ENCODE assay signal across 18 cellular contexts in genomic region chr7:8151161-8151560, GRCh38.
DNase-seq lines count a peak whose midpoint lies in the region; ATAC-seq and TF ChIP-seq lines count a peak whose summit lies in the region.
"Had no signal": no experiment of that assay in that cellular context is flagged by ENCODE, and none has a peak within 500 bp of the region (broad histone marks: within the 10 kb centered on the region; RNA-seq: fewer than 3 reads in every experiment).

No MANE protein-coding gene starts in this region.

- no peak overlapping the region for H4K91ac ChIP-seq in H9 (ENCODE audit: insufficient read length, low read depth, low read length)

- H3K4me1 Mint-ChIP-seq in H9 (peaks cover 18 to 29% of the 10 kb centered on the region in 2 experiments), brain (peaks cover 58% of the 10 kb centered on the region)
- H3K4me1 Mint-ChIP-seq in CD8-positive, alpha-beta memory T cell = peaks cover 38 to 59% (median 46%) of the 10 kb centered on the region in 3 donors

- H3K9me3 Mint-ChIP-seq in H9 (peaks cover 2 to 8% of the 10 kb centered on the region in 2 experiments; a peak in 3 of 5 replicates), brain (no peaks in the 10 kb centered on the region)
- H3K9me3 Mint-ChIP-seq in CD8-positive, alpha-beta memory T cell = peaks cover 0 to 3% (median 2%) of the 10 kb centered on the region in 5 donors

- no peak for TF ChIP-seq CTCF in H9 (conservative IDR thresholded peaks at IDR 0.05)
- TF ChIP-seq CTCF in brain (conservative IDR thresholded peaks at IDR 0.05) = no peak

- H3K9me3 ChIP-seq in H9 (ENCODE audit: control insufficient read depth, low read depth, low read length) = no peaks in the 10 kb centered on the region
- H3K9me3 ChIP-seq in CD8-positive, alpha-beta memory T cell (ENCODE audit: low read length) = no peaks in the 10 kb centered on the region
- H3K9me3 ChIP-seq: BE2C, SK-N-SH had no signal

- CTCF ChIA-PET in CD8-positive, alpha-beta memory T cell (lab: Charles Lee) = no interaction called here

- peak overlapping the region; percentile 33 for H3K56ac ChIP-seq in H9 (ENCODE audit: insufficient read length, low read depth, low read length)

- H3K4me3 Mint-ChIP-seq in H9 (no peak overlapping the region), brain (no peak overlapping the region)
- H3K4me3 Mint-ChIP-seq in CD8-positive, alpha-beta memory T cell = no peak overlapping the region

- H2BK120ac ChIP-seq in H9 (ENCODE audit: low read depth, low read length, poor library complexity, severe bottlenecking) = peak overlapping the region; percentile 16

- WGBS in H9 (ENCODE audit: extremely low coverage, insufficient read length, low lambda C conversion rate) = no CpG with 5 or more reads among the region's 5 CpGs

- no peak overlapping the region for H3K27ac ChIP-seq in H9 (ENCODE audit: insufficient read length, low read depth, low read length)
- H3K27ac ChIP-seq in CD8-positive, alpha-beta memory T cell (ENCODE audit: low read depth, low read length) = no peak overlapping the region

- no peak overlapping the region for H4K8ac ChIP-seq in H9 (replicated peaks; ENCODE audit: insufficient read length, low read depth, low read length)

- no peaks in the 10 kb centered on the region for H3K79me1 ChIP-seq in H9 (ENCODE audit: insufficient read depth, low read depth, low read length, poor library complexity, severe bottlenecking)

- H2BK15ac ChIP-seq in H9 (ENCODE audit: low read depth, low read length) = no peak overlapping the region

- no peaks in the 10 kb centered on the region for H3K23me2 ChIP-seq in H9 (ENCODE audit: insufficient read length, low read depth, low read length, poor library complexity, severe bottlenecking)

- no peak overlapping the region for H2BK12ac ChIP-seq in H9 (ENCODE audit: insufficient read length, low read depth, low read length)

- no peak overlapping the region for H4K5ac ChIP-seq in H9 (ENCODE audit: insufficient read length, low read depth, low read length)

- no peak overlapping the region for H3K4me3 ChIP-seq in CD8-positive, alpha-beta memory T cell (ENCODE audit: low read length)

- H3K27me3 Mint-ChIP-seq in H9 (ENCODE audit: low read depth) = no peaks in the 10 kb centered on the region
- peaks cover 4% of the 10 kb centered on the region for H3K27me3 Mint-ChIP-seq in brain
- peaks cover 0 to 2% of the 10 kb centered on the region in 2 donors for H3K27me3 Mint-ChIP-seq in CD8-positive, alpha-beta memory T cell

- H3K79me2 ChIP-seq in H9 (ENCODE audit: insufficient read depth, low read length) = no peaks in the 10 kb centered on the region; the same call in 1 of the 2 replicates

- no peak overlapping the region for H3K9ac ChIP-seq in H9 (ENCODE audit: extremely low read depth, insufficient read length, low read length)
- H3K9ac ChIP-seq: SK-N-SH had no signal

- no peak overlapping the region for H3K23ac ChIP-seq in H9 (ENCODE audit: insufficient read length, low read depth, low read length)

- peak; percentile 46 for ATAC-seq in sciatic nerve
- ATAC-seq: HepG2 had no signal

- no peaks in the 10 kb centered on the region for H4K20me1 ChIP-seq in H9 (ENCODE audit: control insufficient read depth, insufficient read depth, insufficient read length)

- no peak overlapping the region for H3K14ac ChIP-seq in H9 (ENCODE audit: insufficient read depth, low read length)

- H2BK20ac ChIP-seq in H9 (ENCODE audit: low read depth, low read length, poor library complexity, severe bottlenecking) = no peak overlapping the region

- H2AFZ ChIP-seq in H9 (ENCODE audit: low read length) = no peak overlapping the region

- H3K4me2 ChIP-seq in H9 (ENCODE audit: insufficient read depth, insufficient read length, low read length) = no peak overlapping the region
- H3K4me2 ChIP-seq: SK-N-SH had no signal

- no peak overlapping the region for H3T11ph ChIP-seq in H9 (ENCODE audit: low read length)

- H3K4me1 ChIP-seq in H9 (ENCODE audit: insufficient read depth, low read length) = peaks cover 6% of the 10 kb centered on the region; the same call in 1 of the 2 replicates
- peaks cover 23% of the 10 kb centered on the region for H3K4me1 ChIP-seq in CD8-positive, alpha-beta memory T cell (ENCODE audit: insufficient read depth, low read length)

- H3K27ac Mint-ChIP-seq in H9 = no peak overlapping the region
- peak overlapping the region in 3 of 5 experiments; percentile 30 to 71 (median 44) for H3K27ac Mint-ChIP-seq in brain
- H3K27ac Mint-ChIP-seq in CD8-positive, alpha-beta memory T cell = no peak overlapping the region

- H3K18ac ChIP-seq in H9 (ENCODE audit: insufficient read length, low read depth, low read length) = no peak overlapping the region

- DNase-seq in NCI-H2081 (lab: John Stamatoyannopoulos, UW) (peak; percentile 28 to 73), NCI-H2081 treated with DMSO at 0.1 percent for 48 hours (lab: John Stamatoyannopoulos, UW) (no peak), H9 (no peak), sciatic nerve (ENCODE audit: low spot score) (no peak), NOMO-1 treated with DMSO at 0.1 percent for 48 hours (lab: John Stamatoyannopoulos, UW; ENCODE audit: unreplicated experiment) (no peak)
- no peak for DNase-seq in stimulated activated CD4-positive, alpha-beta T cell treated with anti-CD3 and anti-CD28 coated beads, Interleukin-1b, Interleukin-23, amount 100 ng/mL, for 48 hours
- DNase-seq in CD8-positive, alpha-beta memory T cell = no peak
- DNase-seq: BE2C, GOT3, NCI-H1417 treated with DMSO at 0.1 percent for 48 hours, NCI-H187 treated with DMSO at 0.1 percent for 48 hours, NCI-H345, NCI-H526 treated with DMSO at 0.1 percent for 48 hours, RPMI8226, SHP77 treated with DMSO at 0.1 percent for 48 hours, SK-N-SH had no signal

- no peaks in the 10 kb centered on the region for H3K27me3 ChIP-seq in H9 (ENCODE audit: insufficient read depth, low read length)
- no peaks in the 10 kb centered on the region for H3K27me3 ChIP-seq in CD8-positive, alpha-beta memory T cell (ENCODE audit: insufficient read depth, low read length, poor library complexity, severe bottlenecking)
- H3K27me3 ChIP-seq: BE2C had no signal

- POLR2A ChIA-PET in CD8-positive, alpha-beta memory T cell (lab: Charles Lee) = no interaction called here

- H2BK5ac ChIP-seq in H9 (ENCODE audit: insufficient read length, low read length) = no peak overlapping the region

- H3K36me3 Mint-ChIP-seq in H9 (ENCODE audit: insufficient read depth in 1 of 3, low read depth in 3 of 3) (peaks cover 7 to 12% (median 11%) of the 10 kb centered on the region in 3 experiments; a peak in 5 of 7 replicates), brain (no peaks in the 10 kb centered on the region)
- H3K36me3 Mint-ChIP-seq in CD8-positive, alpha-beta memory T cell = peaks cover 0 to 3% (median 0%) of the 10 kb centered on the region in 3 donors

- no peak overlapping the region for H2AK5ac ChIP-seq in H9 (ENCODE audit: insufficient read length, low read length)

- no peak overlapping the region for H3K4ac ChIP-seq in H9 (ENCODE audit: low read depth, low read length)

- no peaks in the 10 kb centered on the region for H3K36me3 ChIP-seq in CD8-positive, alpha-beta memory T cell (ENCODE audit: insufficient read depth, low read length)

- intact Hi-C loops in sciatic nerve (cut with DNase I) = no loop called here

Comparison
In these comparisons a context has a peak if more than half of its experiments do, and no peak if none do; other contexts are left out.
1. DNase-seq: peak in NCI-H2081 (2 of 2); none in NCI-H2081 treated with DMSO at 0.1 percent for 48 hours (single experiment), H9 (single experiment), sciatic nerve (single experiment), NOMO-1 treated with DMSO at 0.1 percent for 48 hours (single experiment), stimulated activated CD4-positive, alpha-beta T cell treated with anti-CD3 and anti-CD28 coated beads, Interleukin-1b, Interleukin-23, amount 100 ng/mL, for 48 hours (single experiment) and CD8-positive, alpha-beta memory T cell (0 of 5).
2. H3K27ac Mint-ChIP-seq: peak in brain (3 of 5); none in H9 (0 of 3) and CD8-positive, alpha-beta memory T cell (0 of 8).